8 cellular contexts compared by ENCODE assay signal in genomic region chr2:231780909-231781797, GRCh38. TPM values are rescaled to one million over a fixed set of nuclear protein-coding genes. Genes with fewer than 3 reads are reported as not detected.
DNase-seq lines count a peak whose midpoint lies in the region; ATAC-seq and TF ChIP-seq lines count a peak whose summit lies in the region.

TSS of gene PDE6D (minus strand) at chr2:231781282. CDS start at chr2:231781114, 168 bp downstream.

- H3K36me3 ChIP-seq in KMS-11 (ENCODE audit: insufficient read depth) (no peaks in the 10 kb centered on the region), Peyer's patch (no peaks in the 10 kb centered on the region), esophagus (ENCODE audit: control insufficient read depth in 2 of 2, insufficient read depth in 2 of 2, low read length in 1 of 2) (no peaks in the 10 kb centered on the region), mucosa of stomach (ENCODE audit: control insufficient read depth, insufficient read depth, low read length) (no peaks in the 10 kb centered on the region)

- 0 to 1% methylated on average over 63 to 67 of the region's 67 CpGs for WGBS in esophagus, 2 donors

- H3K27me3 ChIP-seq in KMS-11 (ENCODE audit: insufficient read depth, low read depth) (no peaks in the 10 kb centered on the region), Peyer's patch (no peaks in the 10 kb centered on the region), esophagus (ENCODE audit: control insufficient read depth in 1 of 2, insufficient read depth in 2 of 2, low read length in 2 of 2) (no peaks in the 10 kb centered on the region), mucosa of stomach (ENCODE audit: control insufficient read depth, insufficient read depth, low read length) (no peaks in the 10 kb centered on the region)

- H3K4me3 ChIP-seq in KMS-11 (IDR thresholded peaks at IDR 0.05; ENCODE audit: insufficient read depth, low read depth, low read length), result peak within 1 kb of the TSS; percentile 34
- H3K4me3 ChIP-seq in Peyer's patch, result peak within 1 kb of the TSS; percentile 87 to 99 (median 92)
- H3K4me3 ChIP-seq in esophagus (ENCODE audit: low read depth in 1 of 2, low read length in 2 of 2), result peak within 1 kb of the TSS; percentile 82 to 84
- H3K4me3 ChIP-seq in mucosa of stomach (ENCODE audit: low read length), result peak within 1 kb of the TSS; percentile 87

- no peaks in the 10 kb centered on the region; the same call in 1 of the 2 replicates for H3K79me2 ChIP-seq in KMS-11 (ENCODE audit: insufficient read depth, low read depth)

- TF ChIP-seq CTCF in KMS-11 (conservative IDR thresholded peaks at IDR 0.05; ENCODE audit: low read depth, low read length) (no peak), Peyer's patch (IDR thresholded peaks at IDR 0.05) (no peak)

- peak within 1 kb of the TSS; percentile 82 for H3K4me2 ChIP-seq in KMS-11

- H3K9ac ChIP-seq in KMS-11, result peak within 1 kb of the TSS; percentile 40; the same call in 1 of the 2 replicates
- H3K9ac ChIP-seq in mucosa of stomach (ENCODE audit: low read length), result peak within 1 kb of the TSS; percentile 73

- ATAC-seq in GM21737 (IDR thresholded peaks at IDR 0.05; ENCODE audit: unreplicated experiment), result peak; percentile 90

- H4K20me1 ChIP-seq in KMS-11 (ENCODE audit: insufficient read depth), result no peaks in the 10 kb centered on the region

- H3K9me3 ChIP-seq in Peyer's patch (no peaks in the 10 kb centered on the region), esophagus (ENCODE audit: control insufficient read depth in 2 of 2, insufficient read depth in 1 of 2, low read depth in 1 of 2, low read length in 1 of 2) (no peaks in the 10 kb centered on the region), mucosa of stomach (ENCODE audit: control insufficient read depth, low read length) (no peaks in the 10 kb centered on the region)

- DNase-seq in DMS53 treated with DMSO at 0.1 percent for 48 hours (lab: John Stamatoyannopoulos, UW; ENCODE audit: unreplicated experiment) (peak; percentile 91), Peyer's patch (peak; percentile 97 to 99 (median 99))
- peak; percentile 99 for DNase-seq in activated T-cell treated with anti-CD3 and anti-CD28 coated beads, Interleukin-2, amount 50 U/mL, for 48 hours
- DNase-seq in stimulated activated CD8-positive, alpha-beta memory T cell treated with anti-CD3 and anti-CD28 coated beads, Interleukin-7, amount 100 ng/mL, for 1 hour (ENCODE audit: low read depth in 2 of 2), result peak; percentile 95 to 97

- H3K4me1 ChIP-seq in KMS-11 (ENCODE audit: low read depth, poor library complexity, severe bottlenecking) (peaks cover 25% of the 10 kb centered on the region), Peyer's patch (peaks cover 0 to 35% (median 20%) of the 10 kb centered on the region in 4 donors), esophagus (ENCODE audit: control insufficient read depth in 2 of 2, insufficient read depth in 2 of 2, low read length in 1 of 2) (peaks cover 4 to 6% of the 10 kb centered on the region in 2 donors), mucosa of stomach (ENCODE audit: control insufficient read depth, insufficient read depth, low read length) (peaks cover 4% of the 10 kb centered on the region)

- peak; percentile 76 to 95 for TF ChIP-seq POLR2A in Peyer's patch (IDR thresholded peaks at IDR 0.05)

- peak within 1 kb of the TSS; percentile 16; the same call in 1 of the 2 replicates for H3K27ac ChIP-seq in KMS-11
- peak within 1 kb of the TSS; percentile 77 to 94 (median 90) for H3K27ac ChIP-seq in Peyer's patch
- peak within 1 kb of the TSS; percentile 93 to 94 for H3K27ac ChIP-seq in esophagus (ENCODE audit: low read depth in 2 of 2, low read length in 1 of 2)

- H2AFZ ChIP-seq in KMS-11 (ENCODE audit: low read depth), result peak within 1 kb of the TSS; percentile 62

RNA-seq across cellular contexts. Expression of gene PDE6D, which starts in this region (rescaled TPM):
- 10 to 100 TPM; 20.0 to 59.4 (median 25.7) TPM for total RNA-seq in Peyer's patch
- polyA plus RNA-seq in esophagus, result 10 to 100 TPM; 14.0 to 18.8 TPM

Comparison
In these comparisons a context has a peak if more than half of its experiments do, and no peak if none do; other contexts are left out.
1. Peak in every context shown above with its lines: DNase-seq, ATAC-seq, H3K4me3 ChIP-seq and H3K27ac ChIP-seq.
2. H3K27ac ChIP-seq: peak in every context shown above with its lines; median percentile 94 in esophagus; 90 in Peyer's patch; 16 in KMS-11.
3. H3K4me3 ChIP-seq: peak in every context shown above with its lines; median percentile 92 in Peyer's patch; 87 in mucosa of stomach; 83 in esophagus; 34 in KMS-11.